Comparison of ENCODE assay signal across 26 cellular contexts in genomic region chr21:29243188-29243587, GRCh38. TPM values are rescaled to one million over a fixed set of nuclear protein-coding genes. Genes with fewer than 3 reads are reported as not detected.
DNase-seq lines count a peak whose midpoint lies in the region; ATAC-seq, FAIRE-seq and TF ChIP-seq lines count a peak whose summit lies in the region.
"Had no signal": no experiment of that assay in that cellular context is flagged by ENCODE, and none has a peak within 500 bp of the region (broad histone marks: within the 10 kb centered on the region; RNA-seq: fewer than 3 reads in every experiment).

No MANE protein-coding gene starts in this region.

- no peaks in the 10 kb centered on the region for H3K9me3 Mint-ChIP-seq in activated naive CD8-positive, alpha-beta T cell treated with anti-CD3 and anti-CD28 coated beads for 36 hours
- H3K9me3 Mint-ChIP-seq in activated naive CD8-positive, alpha-beta T cell treated with anti-CD3 and anti-CD28 coated beads, Interleukin-2, amount 50 U/mL, for 24 hours, result no peaks in the 10 kb centered on the region
- no peaks in the 10 kb centered on the region for H3K9me3 Mint-ChIP-seq in naive thymus-derived CD8-positive, alpha-beta T cell
- H3K9me3 Mint-ChIP-seq: CD4-positive, CD25-positive, alpha-beta regulatory T cell; CD8-positive, alpha-beta memory T cell had no signal

- FAIRE-seq in K562 (lab: Jason Lieb, UNC), result no peak
- FAIRE-seq: A204.1, G401.6, GM12891, GM19239 had no signal

- H3K9me3 ChIP-seq in IMR-90 (ENCODE audit: control insufficient read depth, insufficient read depth, low read length) (no peaks in the 10 kb centered on the region), K562 (replicated peaks; ENCODE audit: control insufficient read depth, insufficient read depth, low read depth, low read length) (no peaks in the 10 kb centered on the region)
- H3K9me3 ChIP-seq: BE2C, BLaER1 had no signal

- TF ChIP-seq RAD21 in IMR-90 (IDR thresholded peaks at IDR 0.05; ENCODE audit: low read length) (no peak), K562 (CRISPR knock-in tag; conservative IDR thresholded peaks at IDR 0.05 in 1 of 2, IDR thresholded peaks at IDR 0.05 in 1 of 2) (no peak)

- H3K14ac ChIP-seq in IMR-90 (replicated peaks; ENCODE audit: low read depth, low read length), result no peak overlapping the region

- H3K36me3 ChIP-seq in IMR-90 (ENCODE audit: control insufficient read depth, insufficient read depth, low read length) (no peaks in the 10 kb centered on the region), K562 (ENCODE audit: control insufficient read depth, insufficient read depth, low read length) (no peaks in the 10 kb centered on the region)
- H3K36me3 ChIP-seq: BE2C, BLaER1 had no signal

- in situ Hi-C loops in IMR-90 (cut with MboI; ENCODE audit: low sequenced_read_pairs) (loop anchor here (5.0 kb wide), 1 partner anchor 44 kb away; no protein-coding TSS in a partner anchor), K562 (cut with MboI) (no loop called here)

- peak overlapping the region; percentile 90; the same call in 1 of the 2 replicates for H2AK5ac ChIP-seq in IMR-90 (ENCODE audit: low read depth, low read length)

- H3K4me3 ChIP-seq in IMR-90 (ENCODE audit: insufficient read depth, low read depth, low read length), result no peak overlapping the region
- H3K4me3 ChIP-seq in K562, result no peak overlapping the region
- H3K4me3 ChIP-seq: BLaER1 had no signal

- H3K27me3 ChIP-seq in IMR-90 (ENCODE audit: control insufficient read depth, insufficient read depth, low read length), result no peaks in the 10 kb centered on the region
- no peaks in the 10 kb centered on the region for H3K27me3 ChIP-seq in K562 (ENCODE audit: control insufficient read depth in 2 of 2, insufficient read depth in 2 of 2, low read length in 2 of 2)
- H3K27me3 ChIP-seq: BE2C, BLaER1 had no signal

- intact Hi-C loops in IMR-90 (cut with micrococcal nuclease) (no loop called here), K562 (cut with micrococcal nuclease) (no loop called here), sciatic nerve (cut with DNase I) (no loop called here)

- no peak overlapping the region for H3K56ac ChIP-seq in IMR-90 (ENCODE audit: extremely low read depth, insufficient read depth, low read length)

- no TSS peak for BruUV-seq in IMR-90 (replicated peaks; lab: Mats Ljungman, UMichigan)
- BruUV-seq in K562 (replicated peaks; lab: Mats Ljungman, UMichigan), result no TSS peak

- H4K5ac ChIP-seq in IMR-90 (ENCODE audit: low read depth, low read length), result no peak overlapping the region

- peak overlapping the region; percentile 23 for H3K27ac Mint-ChIP-seq in activated naive CD8-positive, alpha-beta T cell treated with anti-CD3 and anti-CD28 coated beads for 36 hours
- no peak overlapping the region for H3K27ac Mint-ChIP-seq in activated naive CD8-positive, alpha-beta T cell treated with anti-CD3 and anti-CD28 coated beads, Interleukin-2, amount 50 U/mL, for 24 hours
- H3K27ac Mint-ChIP-seq in naive thymus-derived CD8-positive, alpha-beta T cell, result no peak overlapping the region
- H3K27ac Mint-ChIP-seq: CD4-positive, alpha-beta memory T cell had no signal

- H2AFZ ChIP-seq in IMR-90 (replicated peaks; ENCODE audit: low read length, poor library complexity), result peak overlapping the region; percentile 54
- H2AFZ ChIP-seq in K562 (ENCODE audit: low read depth, low read length), result no peak overlapping the region

- no peaks in the 10 kb centered on the region for H3K36me3 Mint-ChIP-seq in activated naive CD8-positive, alpha-beta T cell treated with anti-CD3 and anti-CD28 coated beads for 36 hours
- no peaks in the 10 kb centered on the region for H3K36me3 Mint-ChIP-seq in activated naive CD8-positive, alpha-beta T cell treated with anti-CD3 and anti-CD28 coated beads, Interleukin-2, amount 50 U/mL, for 24 hours (ENCODE audit: low read depth)
- H3K36me3 Mint-ChIP-seq in naive thymus-derived CD8-positive, alpha-beta T cell, result no peaks in the 10 kb centered on the region
- H3K36me3 Mint-ChIP-seq: CD14-positive monocyte; CD4-positive, alpha-beta memory T cell; CD4-positive, CD25-positive, alpha-beta regulatory T cell; CD8-positive, alpha-beta memory T cell had no signal

- no peak overlapping the region for H2BK20ac ChIP-seq in IMR-90 (ENCODE audit: low read depth, low read length)

- H3K4me1 Mint-ChIP-seq in activated naive CD8-positive, alpha-beta T cell treated with anti-CD3 and anti-CD28 coated beads for 36 hours, result peaks cover 9% of the 10 kb centered on the region
- peaks cover 15% of the 10 kb centered on the region for H3K4me1 Mint-ChIP-seq in activated naive CD8-positive, alpha-beta T cell treated with anti-CD3 and anti-CD28 coated beads, Interleukin-2, amount 50 U/mL, for 24 hours
- peaks cover 0 to 3% (median 0%) of the 10 kb centered on the region in 4 donors for H3K4me1 Mint-ChIP-seq in naive thymus-derived CD8-positive, alpha-beta T cell

- H3K27me3 Mint-ChIP-seq in activated naive CD8-positive, alpha-beta T cell treated with anti-CD3 and anti-CD28 coated beads for 36 hours, result no peaks in the 10 kb centered on the region
- no peaks in the 10 kb centered on the region for H3K27me3 Mint-ChIP-seq in activated naive CD8-positive, alpha-beta T cell treated with anti-CD3 and anti-CD28 coated beads, Interleukin-2, amount 50 U/mL, for 24 hours
- H3K27me3 Mint-ChIP-seq in naive thymus-derived CD8-positive, alpha-beta T cell, result no peaks in the 10 kb centered on the region
- H3K27me3 Mint-ChIP-seq: CD4-positive, alpha-beta memory T cell; CD4-positive, CD25-positive, alpha-beta regulatory T cell had no signal

- no peak overlapping the region for H2BK5ac ChIP-seq in IMR-90 (ENCODE audit: low read depth, low read length, poor library complexity, severe bottlenecking)

- no peak overlapping the region for H3K18ac ChIP-seq in IMR-90 (ENCODE audit: low read depth, low read length)

- WGBS in IMR-90 (ENCODE audit: extremely low coverage in 2 of 2, insufficient read length in 1 of 2), 2 experiments, result no CpG with 5 or more reads among the region's 1 CpG
- 32% methylated on average over 1 of the region's 1 CpG for WGBS in K562 (ENCODE audit: insufficient coverage, low coverage, missing lambda C conversion rate)

- CTCF ChIA-PET in IMR-90 (lab: Yijun Ruan, JAX), result no interaction called here
- CTCF ChIA-PET in K562 (lab: Yijun Ruan, JAX; ENCODE audit: low intra/inter-chr PET ratio), result no interaction called here

- POLR2A ChIA-PET in IMR-90 (lab: Charles Lee; ENCODE audit: unreplicated experiment), result no interaction called here
- POLR2A ChIA-PET in K562 (lab: Yijun Ruan, JAX), result no interaction called here
- POLR2A ChIA-PET in naive thymus-derived CD8-positive, alpha-beta T cell (lab: Charles Lee), result no interaction called here

- no peak overlapping the region for H3K4ac ChIP-seq in IMR-90 (ENCODE audit: low read depth, low read length)

- TF ChIP-seq POLR2A in IMR-90 (IDR thresholded peaks at IDR 0.05; ENCODE audit: low read depth, low read length), result no peak
- TF ChIP-seq POLR2A in K562 (conservative IDR thresholded peaks at IDR 0.05), result no peak

- H3K4me3 Mint-ChIP-seq in activated naive CD8-positive, alpha-beta T cell treated with anti-CD3 and anti-CD28 coated beads for 36 hours, result no peak overlapping the region
- H3K4me3 Mint-ChIP-seq in activated naive CD8-positive, alpha-beta T cell treated with anti-CD3 and anti-CD28 coated beads, Interleukin-2, amount 50 U/mL, for 24 hours, result no peak overlapping the region
- H3K4me3 Mint-ChIP-seq in naive thymus-derived CD8-positive, alpha-beta T cell, result no peak overlapping the region
- H3K4me3 Mint-ChIP-seq: CD14-positive monocyte; CD4-positive, alpha-beta memory T cell; CD4-positive, CD25-positive, alpha-beta regulatory T cell; CD8-positive, alpha-beta memory T cell had no signal

- H3K9me1 ChIP-seq in IMR-90 (ENCODE audit: insufficient read depth, low read length) (peaks cover 11% of the 10 kb centered on the region), K562 (ENCODE audit: control insufficient read depth, insufficient read depth, low read length) (no peaks in the 10 kb centered on the region)

- no peak overlapping the region for H2BK15ac ChIP-seq in IMR-90 (ENCODE audit: low read depth, low read length)

- no peak for TF ChIP-seq EP300 in K562 (IDR thresholded peaks at IDR 0.05; ENCODE audit: low read length)

- H3K9ac ChIP-seq in IMR-90 (ENCODE audit: low read depth, low read length) (no peak overlapping the region), K562 (ENCODE audit: insufficient read depth in 1 of 2, low read depth in 2 of 2, low read length in 2 of 2) (no peak overlapping the region)
- H3K9ac ChIP-seq: BLaER1 had no signal

- H3K79me1 ChIP-seq in IMR-90 (ENCODE audit: low read depth in 1 of 2, low read length in 2 of 2), result 0 out of 4 replicates have a peak, but pooled peaks cover 0 to 3% of the 10 kb centered on the region in 2 experiments

- H4K20me1 ChIP-seq in IMR-90 (ENCODE audit: insufficient read depth, low read length) (no peaks in the 10 kb centered on the region), K562 (replicated peaks; ENCODE audit: control insufficient read depth, insufficient read depth, low read length) (no peaks in the 10 kb centered on the region)
- H4K20me1 ChIP-seq: BLaER1 had no signal

- H4K91ac ChIP-seq in IMR-90 (ENCODE audit: insufficient read depth, low read depth, low read length), result no peak overlapping the region

- H3K4me1 ChIP-seq in IMR-90 (ENCODE audit: control insufficient read depth, insufficient read depth, low read length), result peaks cover 11% of the 10 kb centered on the region
- no peaks in the 10 kb centered on the region for H3K4me1 ChIP-seq in K562 (replicated peaks in 1 of 2; ENCODE audit: control insufficient read depth in 2 of 2, insufficient read depth in 2 of 2, low read length in 2 of 2)
- H3K4me1 ChIP-seq: BE2C had no signal

- H2AK9ac ChIP-seq in IMR-90 (replicated peaks; ENCODE audit: low read depth, low read length, poor library complexity), result no peak overlapping the region

- H3K23ac ChIP-seq in IMR-90 (ENCODE audit: low read depth, low read length), result no peak overlapping the region

- H3K4me2 ChIP-seq in IMR-90 (ENCODE audit: low read depth, low read length) (no peak overlapping the region), K562 (ENCODE audit: insufficient read depth, low read length) (no peak overlapping the region)
- H3K4me2 ChIP-seq: BLaER1 had no signal

- ATAC-seq in activated naive CD8-positive, alpha-beta T cell treated with anti-CD3 and anti-CD28 coated beads, Interleukin-2, amount 50 U/mL, for 24 hours, result no peak
- ATAC-seq in IMR-90 (ENCODE audit: low read depth), result no peak
- no peak for ATAC-seq in K562
- ATAC-seq in naive thymus-derived CD8-positive, alpha-beta T cell, result no peak
- ATAC-seq in sciatic nerve, result no peak

- TF ChIP-seq CTCF in IMR-90 (conservative IDR thresholded peaks at IDR 0.05; ENCODE audit: low read depth, low read length) (no peak), K562 (IDR thresholded peaks at IDR 0.05 in 2 of 3, conservative IDR thresholded peaks at IDR 0.05 in 1 of 3; ENCODE audit: insufficient read depth in 2 of 3, low read depth in 1 of 3, low read length in 3 of 3) (no peak)

- DNase-seq in activated naive CD8-positive, alpha-beta T cell treated with anti-CD3 and anti-CD28 coated beads for 36 hours, result no peak
- DNase-seq in activated naive CD8-positive, alpha-beta T cell treated with anti-CD3 and anti-CD28 coated beads, Interleukin-2, amount 50 U/mL, for 24 hours, result no peak
- DNase-seq in IMR-90 (no peak), K562 (ENCODE audit: extremely low read depth in 1 of 4, low spot score in 3 of 4) (no peak), sciatic nerve (ENCODE audit: low spot score) (no peak), NCI-H526 treated with DMSO at 0.1 percent for 48 hours (lab: John Stamatoyannopoulos, UW) (no peak)
- DNase-seq in naive thymus-derived CD8-positive, alpha-beta T cell, result no peak
- DNase-seq: 8988T; ACHN; BE2C; C1 segment of cervical spinal cord; CD4-positive, alpha-beta memory T cell; CD4-positive, CD25-positive, alpha-beta regulatory T cell; CD8-positive, alpha-beta memory T cell; COR-L47; DMS 273 treated with DMSO at 0.1 percent for 48 hours; DMS153; DMS53; DMS79; GF-D8 had no signal

- H4K8ac ChIP-seq in IMR-90 (ENCODE audit: low read depth in 2 of 2, low read length in 2 of 2), result no peak overlapping the region

- dilution Hi-C loops in IMR-90 (cut with HindIII; ENCODE audit: low sequenced_read_pairs, unreplicated experiment), result no loop called here

- no peak overlapping the region for H3K27ac ChIP-seq in IMR-90 (ENCODE audit: insufficient read depth, low read length)
- no peak overlapping the region for H3K27ac ChIP-seq in K562 (ENCODE audit: extremely low read depth, low read depth, low read length)
- H3K27ac ChIP-seq: BLaER1 had no signal

- no peak overlapping the region for H2BK120ac ChIP-seq in IMR-90 (ENCODE audit: low read depth, low read length)

- no peaks in the 10 kb centered on the region for H3K79me2 ChIP-seq in K562 (ENCODE audit: control insufficient read depth, insufficient read depth, low read length)

RNA-seq across cellular contexts. Expression of gene BACH1, which starts 55.5 kb away (rescaled TPM):
- 10 to 100 TPM; 21.8 to 23.2 TPM for total RNA-seq in activated naive CD8-positive, alpha-beta T cell treated with anti-CD3 and anti-CD28 coated beads for 36 hours
- total RNA-seq in IMR-90 (2012; rRNA removed) (108 and 132 TPM in 2 replicates), K562 (2014; rRNA removed) (23.6 and 24.6 TPM in 2 replicates), K562 (2014; rRNA removed; fragmentation: Illumina TruSeq; extraction: Trizol) (51.7 and 57.7 TPM in 2 replicates), K562 (2015; rRNA removed; fragmentation: Illumina TruSeq; extraction: Trizol) (33.4 and 36.7 TPM in 2 replicates), K562 (2021) (53.6 and 58.5 TPM in 2 replicates), sciatic nerve (94.7 TPM)
- polyA plus RNA-seq in IMR-90 (2012; rRNA removed) (19.6 and 23.1 TPM in 2 replicates), K562 (2011; rRNA removed) (33.3 and 41.2 TPM in 2 replicates), K562 (2014; fragmentation: Illumina TruSeq; extraction: Trizol) (23.3 and 28.6 TPM in 2 replicates), K562 (2014; fragmentation: Nextera tagmentation; extraction: Ambion mirVana) (10 to 100 TPM; 10.6 to 12.6 TPM), K562 (2014; rRNA removed) (14.6 and 15.9 TPM in 2 replicates)
- 8.3 and 11.9 TPM in 2 replicates for polyA plus RNA-seq in IMR-90 (2012; cell fraction: cytosol; rRNA removed)
- 7.9 and 44.3 TPM in 2 replicates for polyA plus RNA-seq in IMR-90 (2012; cell fraction: nucleus; rRNA removed; ENCODE audit: low replicate concordance)
- 67.5 and 174 TPM in 2 replicates for total RNA-seq in K562 (2011; cell fraction: chromatin; rRNA removed; ENCODE audit: low replicate concordance)
- total RNA-seq in K562 (2011; cell fraction: nucleolus; rRNA removed), result 37.7 and 46.3 TPM in 2 replicates
- 49.6 and 62.1 TPM in 2 replicates for total RNA-seq in K562 (2011; cell fraction: nucleoplasm; rRNA removed)
- 10.2 and 19.7 TPM in 2 replicates for polyA plus RNA-seq in K562 (2011; cell fraction: cytosol; rRNA removed)
- polyA plus RNA-seq in K562 (2011; cell fraction: nucleus; rRNA removed), result 24.4 and 26.5 TPM in 2 replicates
- 23.8 and 26.4 TPM in 2 replicates for polyA plus RNA-seq in K562 (2012)
- 266 and 267 TPM in 2 replicates for polyA minus RNA-seq in K562 (2011; rRNA and poly(A)+ RNA removed)
- 47.3 and 68.3 TPM in 2 replicates for polyA minus RNA-seq in K562 (2011; cell fraction: cytosol; rRNA and poly(A)+ RNA removed)
- 42.0 and 79.6 TPM in 2 replicates for polyA minus RNA-seq in K562 (2011; cell fraction: nucleus; rRNA and poly(A)+ RNA removed)
- 10 to 100 TPM; 54.5 to 62.1 TPM for total RNA-seq in naive thymus-derived CD8-positive, alpha-beta T cell
- 10 to 100 TPM; 22.5 to 25.6 (median 23.4) TPM for polyA plus RNA-seq in naive thymus-derived CD8-positive, alpha-beta T cell
